In genomic region chr4:159102623-159103405, GRCh38 we compare ENCODE assay signal across 8 cellular contexts.
DNase-seq lines count a peak whose midpoint lies in the region; ATAC-seq and TF ChIP-seq lines count a peak whose summit lies in the region.

Gene RAPGEF2 (plus strand): TSS chr4:159103079. CDS start chr4:159104163, 1,084 bp downstream.

- H3K36me3 ChIP-seq in iPS-20b (ENCODE audit: insufficient read depth, low read depth, low read length): no peaks in the 10 kb centered on the region

- in situ Hi-C loops in ACHN (cut with HindIII; ENCODE audit: low pct_ligation_motif_present, low pct_unique_long_range_greater_than_20kb, low sequenced_read_pairs) (no loop called here), T47D (cut with HindIII; ENCODE audit: low pct_unique_long_range_greater_than_20kb, low sequenced_read_pairs) (no loop called here)

- peak within 1 kb of the TSS; percentile 73; the same call in 1 of the 2 replicates for H3K9ac ChIP-seq in iPS-20b (ENCODE audit: low read depth, low read length)

- H3K4me1 ChIP-seq in iPS-20b (ENCODE audit: insufficient read depth, low read length): peaks cover 23% of the 10 kb centered on the region; the same call in 1 of the 2 replicates

- peaks cover 22% of the 10 kb centered on the region for H3K27me3 ChIP-seq in iPS-20b (ENCODE audit: insufficient read depth, low read length)

- no peaks in the 10 kb centered on the region for H3K9me3 ChIP-seq in iPS-20b (ENCODE audit: insufficient read depth, low read depth, low read length)

- peak; percentile 92 for DNase-seq in ACHN
- DNase-seq in NCI-H2171 treated with DMSO at 0.1 percent for 48 hours (lab: John Stamatoyannopoulos, UW): peak; percentile 76
- peak; percentile 87 to 94 for DNase-seq in T47D (ENCODE audit: low read depth in 1 of 2, low spot score in 1 of 2)

- ATAC-seq in GM18870 (IDR thresholded peaks at IDR 0.05; ENCODE audit: unreplicated experiment) (peak; percentile 70), HG03108 (IDR thresholded peaks at IDR 0.05; ENCODE audit: unreplicated experiment) (peak; percentile 78)

- H3K4me3 ChIP-seq in iPS-20b (ENCODE audit: low read length): peak within 1 kb of the TSS; percentile 92
- H3K4me3 ChIP-seq in skin epidermis: peak within 1 kb of the TSS; percentile 65 to 99 (median 92)

- no peak for TF ChIP-seq CTCF in VCaP (conservative IDR thresholded peaks at IDR 0.05)

- H3K27ac ChIP-seq in VCaP: peak within 1 kb of the TSS; percentile 88
- H3K27ac ChIP-seq in iPS-20b (ENCODE audit: low read length): no peak within 1 kb of the TSS
- H3K27ac ChIP-seq in skin epidermis: peak within 1 kb of the TSS; percentile 81 to 97 (median 92)
